ENCODE assay signal across 1 cellular context in the genomic region with DNA sequence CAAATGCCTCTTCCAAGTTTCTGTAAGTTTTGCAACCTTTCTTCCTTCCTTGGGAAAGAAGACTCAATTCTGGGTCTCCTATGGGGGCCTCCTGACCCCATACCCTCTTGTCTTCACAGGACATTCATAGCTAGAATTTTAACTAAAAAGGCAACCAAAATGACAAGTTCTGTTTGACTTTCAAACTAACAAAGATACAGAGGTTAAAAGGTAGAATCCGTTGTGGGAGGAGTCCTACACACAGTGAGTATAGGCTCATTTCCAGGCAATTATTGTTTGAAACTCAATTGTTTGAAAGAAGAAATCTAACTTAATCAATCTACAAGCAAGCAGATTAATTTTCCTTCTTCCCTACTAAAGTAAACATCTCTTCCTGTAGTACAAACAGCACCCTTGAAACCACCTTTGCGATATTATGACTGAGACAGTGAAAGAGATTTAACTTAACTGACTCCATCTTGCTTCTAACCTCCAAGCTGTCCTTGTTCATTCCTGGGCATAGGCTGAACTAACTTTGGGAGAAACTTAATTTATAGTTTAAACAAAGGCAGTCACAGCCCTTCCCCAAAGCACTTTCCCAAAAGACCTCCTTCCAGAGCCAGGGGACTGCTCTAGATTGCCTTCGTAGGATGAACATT.
TF ChIP-seq lines count a peak whose summit lies in the region.

No MANE protein-coding gene starts in this region.

TF ChIP-seq in HCT116, 20 proteins besides CTCF, POLR2A, EP300 and RAD21:
- TF ChIP-seq ELF1 (IDR thresholded peaks at IDR 0.05; ENCODE audit: borderline replicate concordance, low read depth) (no peak), SP1 (IDR thresholded peaks at IDR 0.05; ENCODE audit: low read depth) (no peak), POLR2AphosphoS5 (IDR thresholded peaks at IDR 0.05; ENCODE audit: low read depth, low read length) (no peak), JUND (IDR thresholded peaks at IDR 0.05) (no peak), ZNF274 (IDR thresholded peaks at IDR 0.05; ENCODE audit: low read depth, low read length) (no peak), CBX3 (IDR thresholded peaks at IDR 0.05; ENCODE audit: low read depth) (no peak), ZFX (IDR thresholded peaks at IDR 0.05) (no peak), TCF7L2 (IDR thresholded peaks at IDR 0.05; ENCODE audit: borderline replicate concordance, extremely low read depth, insufficient read depth, insufficient read length) (no peak), CEBPB (IDR thresholded peaks at IDR 0.05; ENCODE audit: low read depth) (no peak), EGR1 (IDR thresholded peaks at IDR 0.05; ENCODE audit: low read depth) (no peak), EZH2 (IDR thresholded peaks at IDR 0.05) (no peak), SIN3A (IDR thresholded peaks at IDR 0.05; ENCODE audit: low read depth) (no peak), EZH2phosphoT487 (IDR thresholded peaks at IDR 0.05; ENCODE audit: borderline replicate concordance) (no peak), YY1 (IDR thresholded peaks at IDR 0.05; ENCODE audit: extremely low read depth, insufficient replicate concordance, low read depth, low read length) (no peak), SRF (IDR thresholded peaks at IDR 0.05; ENCODE audit: low read depth) (no peak)
- TF ChIP-seq, protein P1, sequence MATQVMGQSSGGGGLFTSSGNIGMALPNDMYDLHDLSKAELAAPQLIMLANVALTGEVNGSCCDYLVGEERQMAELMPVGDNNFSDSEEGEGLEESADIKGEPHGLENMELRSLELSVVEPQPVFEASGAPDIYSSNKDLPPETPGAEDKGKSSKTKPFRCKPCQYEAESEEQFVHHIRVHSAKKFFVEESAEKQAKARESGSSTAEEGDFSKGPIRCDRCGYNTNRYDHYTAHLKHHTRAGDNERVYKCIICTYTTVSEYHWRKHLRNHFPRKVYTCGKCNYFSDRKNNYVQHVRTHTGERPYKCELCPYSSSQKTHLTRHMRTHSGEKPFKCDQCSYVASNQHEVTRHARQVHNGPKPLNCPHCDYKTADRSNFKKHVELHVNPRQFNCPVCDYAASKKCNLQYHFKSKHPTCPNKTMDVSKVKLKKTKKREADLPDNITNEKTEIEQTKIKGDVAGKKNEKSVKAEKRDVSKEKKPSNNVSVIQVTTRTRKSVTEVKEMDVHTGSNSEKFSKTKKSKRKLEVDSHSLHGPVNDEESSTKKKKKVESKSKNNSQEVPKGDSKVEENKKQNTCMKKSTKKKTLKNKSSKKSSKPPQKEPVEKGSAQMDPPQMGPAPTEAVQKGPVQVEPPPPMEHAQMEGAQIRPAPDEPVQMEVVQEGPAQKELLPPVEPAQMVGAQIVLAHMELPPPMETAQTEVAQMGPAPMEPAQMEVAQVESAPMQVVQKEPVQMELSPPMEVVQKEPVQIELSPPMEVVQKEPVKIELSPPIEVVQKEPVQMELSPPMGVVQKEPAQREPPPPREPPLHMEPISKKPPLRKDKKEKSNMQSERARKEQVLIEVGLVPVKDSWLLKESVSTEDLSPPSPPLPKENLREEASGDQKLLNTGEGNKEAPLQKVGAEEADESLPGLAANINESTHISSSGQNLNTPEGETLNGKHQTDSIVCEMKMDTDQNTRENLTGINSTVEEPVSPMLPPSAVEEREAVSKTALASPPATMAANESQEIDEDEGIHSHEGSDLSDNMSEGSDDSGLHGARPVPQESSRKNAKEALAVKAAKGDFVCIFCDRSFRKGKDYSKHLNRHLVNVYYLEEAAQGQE (IDR thresholded peaks at IDR 0.05; ENCODE audit: low read depth), result no peak
- TF ChIP-seq, protein P2, sequence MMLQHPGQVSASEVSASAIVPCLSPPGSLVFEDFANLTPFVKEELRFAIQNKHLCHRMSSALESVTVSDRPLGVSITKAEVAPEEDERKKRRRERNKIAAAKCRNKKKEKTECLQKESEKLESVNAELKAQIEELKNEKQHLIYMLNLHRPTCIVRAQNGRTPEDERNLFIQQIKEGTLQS (IDR thresholded peaks at IDR 0.05), result no peak
- TF ChIP-seq, protein P3, sequence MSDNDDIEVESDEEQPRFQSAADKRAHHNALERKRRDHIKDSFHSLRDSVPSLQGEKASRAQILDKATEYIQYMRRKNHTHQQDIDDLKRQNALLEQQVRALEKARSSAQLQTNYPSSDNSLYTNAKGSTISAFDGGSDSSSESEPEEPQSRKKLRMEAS (IDR thresholded peaks at IDR 0.05), result no peak
- TF ChIP-seq, protein P4, sequence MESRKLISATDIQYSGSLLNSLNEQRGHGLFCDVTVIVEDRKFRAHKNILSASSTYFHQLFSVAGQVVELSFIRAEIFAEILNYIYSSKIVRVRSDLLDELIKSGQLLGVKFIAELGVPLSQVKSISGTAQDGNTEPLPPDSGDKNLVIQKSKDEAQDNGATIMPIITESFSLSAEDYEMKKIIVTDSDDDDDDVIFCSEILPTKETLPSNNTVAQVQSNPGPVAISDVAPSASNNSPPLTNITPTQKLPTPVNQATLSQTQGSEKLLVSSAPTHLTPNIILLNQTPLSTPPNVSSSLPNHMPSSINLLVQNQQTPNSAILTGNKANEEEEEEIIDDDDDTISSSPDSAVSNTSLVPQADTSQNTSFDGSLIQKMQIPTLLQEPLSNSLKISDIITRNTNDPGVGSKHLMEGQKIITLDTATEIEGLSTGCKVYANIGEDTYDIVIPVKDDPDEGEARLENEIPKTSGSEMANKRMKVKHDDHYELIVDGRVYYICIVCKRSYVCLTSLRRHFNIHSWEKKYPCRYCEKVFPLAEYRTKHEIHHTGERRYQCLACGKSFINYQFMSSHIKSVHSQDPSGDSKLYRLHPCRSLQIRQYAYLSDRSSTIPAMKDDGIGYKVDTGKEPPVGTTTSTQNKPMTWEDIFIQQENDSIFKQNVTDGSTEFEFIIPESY (IDR thresholded peaks at IDR 0.05; ENCODE audit: extremely low read depth, insufficient replicate concordance, low read length), result no peak
TF ChIP-seq in HCT116: peak in this region for 0.
